In the genomic region with DNA sequence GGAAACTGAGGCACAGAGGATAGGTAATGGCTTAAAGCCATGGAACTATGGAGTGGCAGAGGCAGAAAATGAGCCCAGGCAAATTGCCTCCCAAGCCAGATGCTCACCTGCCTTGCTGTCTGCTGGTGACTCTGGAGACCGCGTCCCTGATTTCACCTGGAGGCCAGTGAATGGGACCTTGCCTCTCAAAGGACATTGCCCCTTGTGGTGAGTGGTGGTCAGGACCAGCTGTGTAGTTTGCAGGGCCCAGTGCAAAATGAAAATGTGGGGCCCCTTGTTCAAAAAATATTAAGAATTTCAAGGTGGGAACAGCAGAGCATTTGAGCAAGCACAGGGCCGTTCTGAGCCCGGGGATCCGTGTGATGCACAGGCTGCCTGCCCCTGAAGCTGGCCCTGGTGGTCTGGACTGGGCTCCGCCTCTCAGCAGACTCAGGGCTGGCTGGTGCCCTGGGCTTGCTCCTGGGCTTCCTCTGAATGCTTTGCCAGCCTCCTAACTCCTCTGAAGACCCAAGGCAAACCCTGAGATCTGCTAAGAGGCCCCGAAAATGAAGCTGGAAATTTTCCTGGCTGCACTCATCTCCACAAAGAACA, we compare ENCODE assay signal across 14 cellular contexts. TPM values are rescaled to one million over a fixed set of nuclear protein-coding genes. Genes with fewer than 3 reads are reported as not detected.
DNase-seq lines count a peak whose midpoint lies in the region; ATAC-seq and TF ChIP-seq lines count a peak whose summit lies in the region.
"Had no signal": no experiment of that assay in that cellular context is flagged by ENCODE, and none has a peak within 500 bp of the region (broad histone marks: within the 10 kb centered on the region; RNA-seq: fewer than 3 reads in every experiment).

No MANE protein-coding gene starts in this region.

- H3K9ac ChIP-seq in DND-41 (ENCODE audit: low read depth, low read length) (no peak overlapping the region), KMS-11 (no peak overlapping the region), mammary epithelial cell (ENCODE audit: insufficient read depth, low read length) (no peak overlapping the region)

- H3K36me3 Mint-ChIP-seq in chondrocyte (ENCODE audit: low read depth) (no peaks in the 10 kb centered on the region), nephron (ENCODE audit: low read depth) (no peaks in the 10 kb centered on the region)
- H3K36me3 Mint-ChIP-seq: brain; CD8-positive, alpha-beta T cell had no signal

- H3K36me3 ChIP-seq in DND-41 (ENCODE audit: insufficient read depth, low read length) = no peaks in the 10 kb centered on the region
- H3K36me3 ChIP-seq in KMS-11 (ENCODE audit: insufficient read depth) = no peaks in the 10 kb centered on the region
- H3K36me3 ChIP-seq in mammary epithelial cell (ENCODE audit: insufficient read depth, low read length) = no peaks in the 10 kb centered on the region

- CTCF ChIA-PET in mammary epithelial cell (lab: Charles Lee; ENCODE audit: low non-redundant PET) = interaction anchor here (0.7 kb wide), 1 partner anchor 9 kb away, joined by 8 read pairs; no protein-coding TSS in a partner anchor

- no TSS peak for BruUV-seq in mammary epithelial cell (replicated peaks; lab: Mats Ljungman, UMichigan)

- peaks cover 4% of the 10 kb centered on the region for H3K9me3 ChIP-seq in DND-41 (ENCODE audit: insufficient read depth, low read length, severe bottlenecking)
- no peaks in the 10 kb centered on the region for H3K9me3 ChIP-seq in mammary epithelial cell (replicated peaks; ENCODE audit: insufficient read depth, low read length)

- WGBS in mammary epithelial cell (ENCODE audit: low coverage, missing lambda C conversion rate) = 97% methylated on average over 6 of the region's 7 CpGs

- H3K9me3 Mint-ChIP-seq in chondrocyte (ENCODE audit: low read depth) (peaks cover 12% of the 10 kb centered on the region), nephron (peaks cover 2% of the 10 kb centered on the region)
- H3K9me3 Mint-ChIP-seq: activated CD8-positive, alpha-beta T cell treated with anti-CD3 and anti-CD28 coated beads for 36 hours; CD8-positive, alpha-beta T cell had no signal

- TF ChIP-seq CTCF in DND-41 (IDR thresholded peaks at IDR 0.05; ENCODE audit: borderline replicate concordance, extremely low read depth, low read length, poor library complexity, severe bottlenecking) (peak; percentile 13), KMS-11 (conservative IDR thresholded peaks at IDR 0.05; ENCODE audit: low read depth, low read length) (0 out of 2 replicates have a peak, but pooled peaks have one; percentile 16), chondrocyte (IDR thresholded peaks at IDR 0.05) (peak; percentile 42), nephron (IDR thresholded peaks at IDR 0.05; ENCODE audit: unreplicated experiment in 3 of 3) (peak; percentile 12 to 37 (median 19)), mammary epithelial cell (conservative IDR thresholded peaks at IDR 0.05 in 1 of 2, IDR thresholded peaks at IDR 0.05 in 1 of 2; ENCODE audit: extremely low read depth in 1 of 2, insufficient read depth in 1 of 2, low read depth in 1 of 2, low read length in 2 of 2) (no peak)

- H2AFZ ChIP-seq in DND-41 (ENCODE audit: low read depth, low read length) = no peak overlapping the region
- no peak overlapping the region for H2AFZ ChIP-seq in KMS-11 (ENCODE audit: low read depth)
- no peak overlapping the region for H2AFZ ChIP-seq in mammary epithelial cell (ENCODE audit: low read depth, low read length)

- H3K4me2 ChIP-seq in DND-41 (ENCODE audit: insufficient read depth, low read length) = no peak overlapping the region
- no peak overlapping the region for H3K4me2 ChIP-seq in KMS-11
- no peak overlapping the region for H3K4me2 ChIP-seq in mammary epithelial cell (ENCODE audit: insufficient read depth, low read depth, low read length)

- H4K20me1 ChIP-seq in DND-41 (ENCODE audit: insufficient read depth, low read length) = no peaks in the 10 kb centered on the region
- H4K20me1 ChIP-seq in KMS-11 (ENCODE audit: insufficient read depth) = no peaks in the 10 kb centered on the region
- H4K20me1 ChIP-seq in mammary epithelial cell (ENCODE audit: insufficient read depth, low read length) = no peaks in the 10 kb centered on the region

- H3K4me1 Mint-ChIP-seq in chondrocyte (ENCODE audit: low read depth) (no peaks in the 10 kb centered on the region), nephron (no peaks in the 10 kb centered on the region)

- H3K27me3 ChIP-seq in DND-41 (ENCODE audit: insufficient read depth, low read length, poor library complexity) = no peaks in the 10 kb centered on the region
- H3K27me3 ChIP-seq in KMS-11 (ENCODE audit: insufficient read depth, low read depth) = no peaks in the 10 kb centered on the region
- H3K27me3 ChIP-seq in mammary epithelial cell (ENCODE audit: insufficient read depth, low read length) = peaks cover 2% of the 10 kb centered on the region

- no peak overlapping the region for H3K4me3 ChIP-seq in DND-41 (ENCODE audit: low read depth in 1 of 2, low read length in 2 of 2)
- H3K4me3 ChIP-seq in KMS-11 (IDR thresholded peaks at IDR 0.05; ENCODE audit: insufficient read depth, low read depth, low read length) = no peak overlapping the region
- no peak overlapping the region for H3K4me3 ChIP-seq in mammary epithelial cell (replicated peaks in 1 of 3; ENCODE audit: insufficient read depth in 1 of 3, low read depth in 2 of 3, low read length in 3 of 3)

- H3K79me2 ChIP-seq in DND-41 (ENCODE audit: insufficient read depth, low read length) (no peaks in the 10 kb centered on the region), KMS-11 (ENCODE audit: insufficient read depth, low read depth) (no peaks in the 10 kb centered on the region), mammary epithelial cell (ENCODE audit: insufficient read depth, low read length) (no peaks in the 10 kb centered on the region)

- H3K4me1 ChIP-seq in DND-41 (ENCODE audit: insufficient read depth, low read length) (no peaks in the 10 kb centered on the region), KMS-11 (ENCODE audit: low read depth, poor library complexity, severe bottlenecking) (no peaks in the 10 kb centered on the region), mammary epithelial cell (ENCODE audit: insufficient read depth, low read length) (no peaks in the 10 kb centered on the region)

- no peak overlapping the region for H3K4me3 Mint-ChIP-seq in chondrocyte (ENCODE audit: unreplicated experiment)
- no peak overlapping the region for H3K4me3 Mint-ChIP-seq in nephron
- H3K4me3 Mint-ChIP-seq: activated CD8-positive, alpha-beta T cell treated with anti-CD3 and anti-CD28 coated beads for 36 hours; brain; CD8-positive, alpha-beta T cell had no signal

- H3K27ac Mint-ChIP-seq in chondrocyte (ENCODE audit: unreplicated experiment) = no peak overlapping the region
- H3K27ac Mint-ChIP-seq in nephron = no peak overlapping the region
- H3K27ac Mint-ChIP-seq: activated CD8-positive, alpha-beta T cell treated with anti-CD3 and anti-CD28 coated beads for 36 hours; brain; CD8-positive, alpha-beta T cell had no signal

- dilution Hi-C loops in mammary epithelial cell (cut with HindIII; ENCODE audit: low sequenced_read_pairs) = no loop called here

- DNase-seq in DND-41 = no peak
- no peak for DNase-seq in chondrocyte (ENCODE audit: low spot score)
- no peak for DNase-seq in DMS79 (lab: John Stamatoyannopoulos, UW)
- no peak for DNase-seq in NCI-H2107 treated with DMSO at 0.1 percent for 48 hours (lab: John Stamatoyannopoulos, UW; ENCODE audit: unreplicated experiment)
- DNase-seq in mammary epithelial cell = no peak
- DNase-seq in GOT3 (lab: John Stamatoyannopoulos, UW) = no peak
- DNase-seq: activated CD8-positive, alpha-beta T cell treated with anti-CD3 and anti-CD28 coated beads for 36 hours; activated gamma-delta T cell; CD8-positive, alpha-beta T cell; NCI-H1048 had no signal

- H3K27ac ChIP-seq in DND-41 (ENCODE audit: low read length) (no peak overlapping the region), KMS-11 (no peak overlapping the region), mammary epithelial cell (ENCODE audit: insufficient read depth, low read depth, low read length) (no peak overlapping the region)

- ATAC-seq in DND-41 (ENCODE audit: insufficient read depth, low read depth) = no peak
- ATAC-seq: activated CD8-positive, alpha-beta T cell treated with anti-CD3 and anti-CD28 coated beads for 36 hours; CD8-positive, alpha-beta T cell; Right ventricle myocardium inferior had no signal

- in situ Hi-C loops in mammary epithelial cell (cut with MboI; ENCODE audit: low sequenced_read_pairs in 2 of 2) = no loop called here

- intact Hi-C loops in mammary epithelial cell (cut with micrococcal nuclease) = no loop called here

- H3K27me3 Mint-ChIP-seq in chondrocyte (ENCODE audit: low read depth) (no peaks in the 10 kb centered on the region), nephron (ENCODE audit: low read depth) (no peaks in the 10 kb centered on the region)

RNA-seq across cellular contexts. Expression of gene KCNG1, which starts 19.8 kb away (rescaled TPM):
- total RNA-seq in chondrocyte (2.9 to 14.6 TPM (median 13.0 TPM) in 3 replicates), mammary epithelial cell (10 to 100 TPM; 43.9 to 53.0 TPM)
- polyA plus RNA-seq in mammary epithelial cell = 19.2 TPM
- polyA minus RNA-seq in mammary epithelial cell = 19.2 TPM
- total RNA-seq: CD8-positive, alpha-beta T cell had no signal

Comparison
In these comparisons a context has a peak if more than half of its experiments do, and no peak if none do; other contexts are left out.
1. CTCF ChIP-seq: peak in DND-41 (single experiment), KMS-11 (single experiment), chondrocyte (single experiment) and nephron (3 of 3); none in mammary epithelial cell (0 of 2).